8 cellular contexts compared by ENCODE assay signal in the genomic region with DNA sequence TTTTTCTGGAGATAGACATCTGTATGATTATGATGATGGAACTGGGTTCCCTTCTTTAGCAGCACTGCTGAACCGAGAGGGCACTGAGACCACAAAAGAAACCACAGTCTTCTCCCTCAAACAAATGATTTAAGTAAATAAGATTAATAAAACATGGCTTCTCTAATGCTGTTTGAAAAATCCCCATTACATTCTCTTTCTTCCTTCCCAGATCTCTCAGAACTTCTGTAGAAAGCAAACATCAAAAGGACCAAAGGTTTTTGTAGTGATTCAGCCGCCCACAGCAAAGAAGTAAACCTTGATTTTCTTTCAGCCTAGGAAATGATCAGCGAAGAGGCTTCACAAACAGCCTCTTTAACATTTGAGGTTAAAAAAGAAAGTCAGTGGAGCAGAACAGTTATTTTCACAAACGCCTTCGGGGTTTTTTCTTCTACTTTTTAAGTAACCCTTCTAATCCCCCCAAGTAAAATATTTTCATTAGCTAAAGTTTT.
DNase-seq lines count a peak whose midpoint lies in the region; ATAC-seq and TF ChIP-seq lines count a peak whose summit lies in the region.

No MANE protein-coding gene starts in this region.

- no peaks in the 10 kb centered on the region for H3K27me3 ChIP-seq in CD4-positive, alpha-beta memory T cell (ENCODE audit: insufficient read depth, low read length)
- H3K27me3 ChIP-seq in transverse colon: no peaks in the 10 kb centered on the region

- peak overlapping the region; percentile 11 to 83 (median 39) for H3K4me3 Mint-ChIP-seq in CD4-positive, alpha-beta memory T cell
- peak overlapping the region; percentile 50 for H3K4me3 Mint-ChIP-seq in activated T-helper 1 cell treated with anti-CD3 and anti-CD28 coated beads, Interleukin-12 subunit alpha, Interleukin-12 subunit beta, Interleukin-2, Interleukin-4 antibody, amounts not matched to agents 30 ng/mL and 10 ng/mL and 1 ng/mL, durations not matched to agents 14 hours and 24 hours and 36 hours
- peak overlapping the region; percentile 44 to 69 (median 64) for H3K4me3 Mint-ChIP-seq in nephron

- peaks cover 0 to 7% of the 10 kb centered on the region in 2 donors for H3K27me3 Mint-ChIP-seq in CD4-positive, alpha-beta memory T cell
- H3K27me3 Mint-ChIP-seq in activated T-helper 1 cell treated with anti-CD3 and anti-CD28 coated beads, Interleukin-12 subunit alpha, Interleukin-12 subunit beta, Interleukin-2, Interleukin-4 antibody, amounts not matched to agents 30 ng/mL and 10 ng/mL and 1 ng/mL, durations not matched to agents 14 hours and 24 hours and 36 hours (ENCODE audit: insufficient read depth): peaks cover 23% of the 10 kb centered on the region
- H3K27me3 Mint-ChIP-seq in nephron (ENCODE audit: low read depth): no peaks in the 10 kb centered on the region

- H3K9me3 Mint-ChIP-seq in CD4-positive, alpha-beta memory T cell: no peaks in the 10 kb centered on the region
- no peaks in the 10 kb centered on the region for H3K9me3 Mint-ChIP-seq in activated T-helper 1 cell treated with anti-CD3 and anti-CD28 coated beads, Interleukin-12 subunit alpha, Interleukin-12 subunit beta, Interleukin-2, Interleukin-4 antibody, amounts not matched to agents 30 ng/mL and 10 ng/mL and 1 ng/mL, durations not matched to agents 14 hours and 24 hours and 36 hours
- H3K9me3 Mint-ChIP-seq in nephron: no peaks in the 10 kb centered on the region

- ATAC-seq in GM19397 (IDR thresholded peaks at IDR 0.05; ENCODE audit: unreplicated experiment) (peak; percentile 81), HG03378 (IDR thresholded peaks at IDR 0.05; ENCODE audit: unreplicated experiment) (peak; percentile 85)

- 29 to 33% methylated on average over 5 of the region's 5 CpGs for WGBS in transverse colon (ENCODE audit: low coverage in 1 of 2), 2 donors

- POLR2A ChIA-PET in CD4-positive, alpha-beta memory T cell (lab: Charles Lee; ENCODE audit: partially characterized antibody): no interaction called here

- H3K4me1 Mint-ChIP-seq in CD4-positive, alpha-beta memory T cell: peaks cover 11 to 32% (median 16%) of the 10 kb centered on the region in 4 donors
- H3K4me1 Mint-ChIP-seq in activated T-helper 1 cell treated with anti-CD3 and anti-CD28 coated beads, Interleukin-12 subunit alpha, Interleukin-12 subunit beta, Interleukin-2, Interleukin-4 antibody, amounts not matched to agents 30 ng/mL and 10 ng/mL and 1 ng/mL, durations not matched to agents 14 hours and 24 hours and 36 hours (ENCODE audit: low read depth): peaks cover 28% of the 10 kb centered on the region
- peaks cover 34% of the 10 kb centered on the region for H3K4me1 Mint-ChIP-seq in nephron

- intact Hi-C loops in CD4-positive, alpha-beta memory T cell (cut with micrococcal nuclease): loop anchor here (5.0 kb wide), 1 partner anchor 266 kb away; a partner anchor contains a TSS
- intact Hi-C loops in activated T-helper 1 cell treated with anti-CD3 and anti-CD28 coated beads, Interleukin-12 subunit alpha, Interleukin-12 subunit beta, Interleukin-2, Interleukin-4 antibody, amounts not matched to agents 30 ng/mL and 10 ng/mL and 1 ng/mL, durations not matched to agents 14 hours and 24 hours and 36 hours (cut with micrococcal nuclease): loop anchor here (1.0 to 10.0 kb wide), 5 partner anchors 179 to 706 kb away; a partner anchor contains a TSS
- intact Hi-C loops in transverse colon (cut with DNase I; ENCODE audit: low total_unique reads): no loop called here

- H3K4me3 ChIP-seq in CD4-positive, alpha-beta memory T cell (ENCODE audit: low read length in 2 of 2): no peak overlapping the region
- H3K4me3 ChIP-seq in transverse colon: peak overlapping the region in 1 of 4 donors; percentile 26

- H3K36me3 ChIP-seq in CD4-positive, alpha-beta memory T cell (ENCODE audit: insufficient read depth, low read length): no peaks in the 10 kb centered on the region
- H3K36me3 ChIP-seq in transverse colon: no peaks in the 10 kb centered on the region

- peak; percentile 37 to 61 (median 51) for DNase-seq in CD4-positive, alpha-beta memory T cell
- DNase-seq in activated T-helper 1 cell treated with anti-CD3 and anti-CD28 coated beads, Interleukin-12 subunit alpha, Interleukin-12 subunit beta, Interleukin-2, Interleukin-4 antibody, amounts not matched to agents 30 ng/mL and 10 ng/mL and 1 ng/mL, durations not matched to agents 14 hours and 24 hours and 36 hours (ENCODE audit: low spot score): peak; percentile 6
- DNase-seq in NCI-H1436 (lab: John Stamatoyannopoulos, UW) (no peak), HPDE6-E6E7 (ENCODE audit: extremely low spot score) (no peak), transverse colon (no peak)

- in situ Hi-C loops in transverse colon (cut with MboI; ENCODE audit: low pct_ligation_motif_present in 1 of 4, low pct_unique_long_range_greater_than_20kb in 1 of 4, low sequenced_read_pairs in 3 of 4): no loop called here

- no peak overlapping the region for H3K27ac ChIP-seq in CD4-positive, alpha-beta memory T cell (ENCODE audit: low read depth, low read length)
- no peak overlapping the region for H3K27ac ChIP-seq in transverse colon

- TF ChIP-seq POLR2A in transverse colon (IDR thresholded peaks at IDR 0.05): no peak

- H3K9me3 ChIP-seq in CD4-positive, alpha-beta memory T cell (ENCODE audit: control insufficient read depth in 1 of 2, low read length in 2 of 2): no peaks in the 10 kb centered on the region
- H3K9me3 ChIP-seq in transverse colon: no peaks in the 10 kb centered on the region

- no peak for TF ChIP-seq EP300 in transverse colon (IDR thresholded peaks at IDR 0.05; ENCODE audit: low read depth)

- H3K4me1 ChIP-seq in CD4-positive, alpha-beta memory T cell (ENCODE audit: insufficient read depth, low read length): peaks cover 27% of the 10 kb centered on the region
- H3K4me1 ChIP-seq in transverse colon: peaks cover 0 to 28% (median 6%) of the 10 kb centered on the region in 4 donors

- H3K36me3 Mint-ChIP-seq in CD4-positive, alpha-beta memory T cell: no peaks in the 10 kb centered on the region
- no peaks in the 10 kb centered on the region for H3K36me3 Mint-ChIP-seq in activated T-helper 1 cell treated with anti-CD3 and anti-CD28 coated beads, Interleukin-12 subunit alpha, Interleukin-12 subunit beta, Interleukin-2, Interleukin-4 antibody, amounts not matched to agents 30 ng/mL and 10 ng/mL and 1 ng/mL, durations not matched to agents 14 hours and 24 hours and 36 hours (ENCODE audit: low read depth)
- no peaks in the 10 kb centered on the region for H3K36me3 Mint-ChIP-seq in nephron (ENCODE audit: low read depth)

- H3K27ac Mint-ChIP-seq in CD4-positive, alpha-beta memory T cell: peak overlapping the region; percentile 15 to 66 (median 44)
- H3K27ac Mint-ChIP-seq in activated T-helper 1 cell treated with anti-CD3 and anti-CD28 coated beads, Interleukin-12 subunit alpha, Interleukin-12 subunit beta, Interleukin-2, Interleukin-4 antibody, amounts not matched to agents 30 ng/mL and 10 ng/mL and 1 ng/mL, durations not matched to agents 14 hours and 24 hours and 36 hours: peak overlapping the region; percentile 7
- H3K27ac Mint-ChIP-seq in nephron: peak overlapping the region; percentile 97 to 99 (median 98)

- CTCF ChIA-PET in CD4-positive, alpha-beta memory T cell (lab: Charles Lee; ENCODE audit: partially characterized antibody): no interaction called here

- TF ChIP-seq CTCF in nephron (IDR thresholded peaks at IDR 0.05; ENCODE audit: unreplicated experiment in 3 of 3) (no peak), transverse colon (IDR thresholded peaks at IDR 0.05) (no peak)

Comparison
In these comparisons a context has a peak if more than half of its experiments do, and no peak if none do; other contexts are left out.
1. DNase-seq: peak in CD4-positive, alpha-beta memory T cell (5 of 5) and activated T-helper 1 cell treated with anti-CD3 and anti-CD28 coated beads, Interleukin-12 subunit alpha, Interleukin-12 subunit beta, Interleukin-2, Interleukin-4 antibody, amounts not matched to agents 30 ng/mL and 10 ng/mL and 1 ng/mL, durations not matched to agents 14 hours and 24 hours and 36 hours (single experiment); none in NCI-H1436 (single experiment), HPDE6-E6E7 (single experiment) and transverse colon (single experiment).
2. H3K27ac Mint-ChIP-seq: peak in every context shown above with its lines; median percentile 98 in nephron; 44 in CD4-positive, alpha-beta memory T cell; 7 in activated T-helper 1 cell treated with anti-CD3 and anti-CD28 coated beads, Interleukin-12 subunit alpha, Interleukin-12 subunit beta, Interleukin-2, Interleukin-4 antibody, amounts not matched to agents 30 ng/mL and 10 ng/mL and 1 ng/mL, durations not matched to agents 14 hours and 24 hours and 36 hours.
3. Peak in every context shown above with its lines, with median percentiles within 50 percentile points of each other: H3K4me3 Mint-ChIP-seq.